Comparison of ENCODE assay signal across 1 cellular context in the genomic region with DNA sequence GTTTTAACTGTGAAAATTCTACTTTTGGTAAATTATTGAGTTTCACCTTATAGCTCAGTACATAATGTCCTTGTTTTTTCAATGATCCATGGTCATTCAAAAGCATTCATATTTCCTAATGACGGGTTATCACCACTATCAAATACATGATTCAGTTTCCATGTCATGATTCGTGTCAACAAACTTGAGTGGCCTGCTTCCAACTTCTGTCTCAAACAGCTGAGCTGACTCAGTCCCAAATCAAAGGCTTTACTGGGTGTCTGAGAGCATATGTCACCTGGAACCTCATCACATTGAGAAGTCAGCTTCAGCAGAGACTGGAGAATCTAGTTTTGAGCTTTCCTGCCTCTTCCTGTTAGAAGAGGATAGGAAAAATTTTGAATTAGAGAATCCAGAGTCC.
TF ChIP-seq lines count a peak whose summit lies in the region.

No MANE protein-coding gene starts in this region.

TF ChIP-seq in endothelial cell of umbilical vein, 7 proteins besides CTCF, POLR2A, EP300 and RAD21:
- TF ChIP-seq FOS (IDR thresholded peaks at IDR 0.05; ENCODE audit: borderline replicate concordance, insufficient read depth, low read length) (peak; percentile 66), GATA2 (IDR thresholded peaks at IDR 0.05; ENCODE audit: insufficient read depth, insufficient read length, low read depth, low read length) (peak; percentile 62), EZH2 (IDR thresholded peaks at IDR 0.05; ENCODE audit: borderline replicate concordance, low read depth, low read length, severe bottlenecking) (no peak)
